ENCODE assay signal across 9 cellular contexts in genomic region chr17:78935419-78936323, GRCh38. TPM values are rescaled to one million over a fixed set of nuclear protein-coding genes. Genes with fewer than 3 reads are reported as not detected.
DNase-seq lines count a peak whose midpoint lies in the region; ATAC-seq and TF ChIP-seq lines count a peak whose summit lies in the region.
"Had no signal": no experiment of that assay in that cellular context is flagged by ENCODE, and none has a peak within 500 bp of the region (broad histone marks: within the 10 kb centered on the region; RNA-seq: fewer than 3 reads in every experiment).

No MANE protein-coding gene starts in this region.

- H3K4me3 ChIP-seq in heart right ventricle = no peak overlapping the region
- H3K4me3 ChIP-seq in smooth muscle cell = no peak overlapping the region

- H3K4me1 ChIP-seq in heart right ventricle (peaks cover 11 to 40% (median 26%) of the 10 kb centered on the region in 9 donors), smooth muscle cell (ENCODE audit: low read depth) (peaks cover 23% of the 10 kb centered on the region)

- peaks cover 18% of the 10 kb centered on the region for H3F3A ChIP-seq in smooth muscle cell (ENCODE audit: low read depth)

- peak; percentile 33 for DNase-seq in GOT3 (lab: John Stamatoyannopoulos, UW)
- peak; percentile 88 for DNase-seq in T1000 (lab: John Stamatoyannopoulos, UW)
- DNase-seq in heart right ventricle = peak in 1 of 2 donors; percentile 57
- peak; percentile 37 for DNase-seq in smooth muscle cell (lab: John Stamatoyannopoulos, UW; ENCODE audit: unreplicated experiment)
- DNase-seq in NK-92 treated with Interleukin-12 subunit alpha and Interleukin-12 subunit beta, amount 100 ng/mL, for 24 hours (lab: John Stamatoyannopoulos, UW) = no peak
- no peak for DNase-seq in NOMO-1 treated with dmso at 0.1 percent for 144 hours (lab: John Stamatoyannopoulos, UW; ENCODE audit: unreplicated experiment)

- TF ChIP-seq CTCF in heart right ventricle (IDR thresholded peaks at IDR 0.05) (no peak), smooth muscle cell (IDR thresholded peaks at IDR 0.05; ENCODE audit: borderline replicate concordance, insufficient read depth, poor library complexity, severe bottlenecking) (no peak)

- H4K20me1 ChIP-seq in smooth muscle cell (ENCODE audit: low read depth) = no peaks in the 10 kb centered on the region

- no peak overlapping the region for H2AFZ ChIP-seq in smooth muscle cell (ENCODE audit: low read depth)

- no peaks in the 10 kb centered on the region for H3K9me3 ChIP-seq in heart right ventricle
- H3K9me3 ChIP-seq in smooth muscle cell (replicated peaks; ENCODE audit: low read depth) = no peaks in the 10 kb centered on the region

- intact Hi-C loops in heart right ventricle (cut with DNase I) = loop anchor here in 1 of 10 donors (5.0 kb wide), 1 partner anchor 37 kb away; no protein-coding TSS in a partner anchor

- H3K36me3 ChIP-seq in heart right ventricle (no peaks in the 10 kb centered on the region), smooth muscle cell (ENCODE audit: low read depth) (no peaks in the 10 kb centered on the region)

- peak overlapping the region; percentile 86 for H3K9ac ChIP-seq in smooth muscle cell (ENCODE audit: low read depth)

- H3K79me2 ChIP-seq in smooth muscle cell (ENCODE audit: low read depth) = no peaks in the 10 kb centered on the region

- ATAC-seq in heart right ventricle (peak; percentile 16 to 50 (median 36)), GM18867 (IDR thresholded peaks at IDR 0.05; ENCODE audit: unreplicated experiment) (no peak), HG02763 (IDR thresholded peaks at IDR 0.05; ENCODE audit: unreplicated experiment) (no peak)

- H3K4me2 ChIP-seq in smooth muscle cell = peak overlapping the region; percentile 64

- H3K27ac ChIP-seq in heart right ventricle = peak overlapping the region in 8 of 10 donors; percentile 80 to 88 (median 86)
- H3K27ac ChIP-seq in smooth muscle cell (ENCODE audit: low read depth) = peak overlapping the region; percentile 99

- no peaks in the 10 kb centered on the region for H3K27me3 ChIP-seq in heart right ventricle
- H3K27me3 ChIP-seq in smooth muscle cell (ENCODE audit: low read depth) = no peaks in the 10 kb centered on the region

- WGBS in heart right ventricle, 2 donors = 71 to 77% methylated on average over 33 of the region's 33 CpGs
- WGBS in smooth muscle cell (ENCODE audit: low lambda C conversion rate) = 59% methylated on average over 22 of the region's 33 CpGs

RNA-seq across cellular contexts. Expression of gene TIMP2, which starts 10.5 kb away (rescaled TPM):
- 100 to 1,000 TPM in 4 of 10 donors, 10 to 100 TPM in 6; 77.5 to 118 (median 99.3) TPM for total RNA-seq in heart right ventricle
- polyA plus RNA-seq in heart right ventricle = 10 to 100 TPM; 32.4 to 44.1 TPM
- 111 TPM in 2 replicates for total RNA-seq in smooth muscle cell
- polyA plus RNA-seq in smooth muscle cell = 37.8 and 40.9 TPM in 2 replicates

RNA-seq across cellular contexts. Expression of gene CEP295NL, which starts 32.7 kb away (rescaled TPM):
- 1 to 10 TPM in 2 of 10 donors, under 1 TPM in 8; 0.22 to 1.3 (median 0.82) TPM for total RNA-seq in heart right ventricle
- polyA plus RNA-seq in heart right ventricle = 1 to 10 TPM in 1 of 2 donors, under 1 TPM in 1; 0.04 to 2.6 TPM
- total RNA-seq in smooth muscle cell = 0.85 and 1.2 TPM in 2 replicates
- 1.8 TPM in 1 of 2 replicates, not detected in the other for polyA plus RNA-seq in smooth muscle cell
- polyA plus RNA-seq: liver had no signal

RNA-seq across cellular contexts. Expression of gene LGALS3BP, which starts 44.1 kb away (rescaled TPM):
- total RNA-seq in heart right ventricle (100 to 1,000 TPM; 362 to 852 (median 568) TPM), smooth muscle cell (55.7 and 66.5 TPM in 2 replicates)
- polyA plus RNA-seq in heart right ventricle (100 to 1,000 TPM; 196 to 268 TPM), smooth muscle cell (110 and 151 TPM in 2 replicates)

Comparison
In these comparisons a context has a peak if more than half of its experiments do, and no peak if none do; other contexts are left out.
1. DNase-seq: peak in GOT3 (single experiment), T1000 (single experiment) and smooth muscle cell (single experiment); none in NK-92 treated with Interleukin-12 subunit alpha and Interleukin-12 subunit beta, amount 100 ng/mL, for 24 hours (single experiment) and NOMO-1 treated with dmso at 0.1 percent for 144 hours (single experiment).
2. ATAC-seq: peak in heart right ventricle (8 of 8); none in GM18867 (single experiment) and HG02763 (single experiment).